In genomic region chr18:62024983-62025382, GRCh38 we compare ENCODE assay signal across 27 cellular contexts.
A peak's percentile ranks its signal among the peaks of the same experiment; 100 is the strongest.
DNase-seq lines count a peak whose midpoint lies in the region; ATAC-seq, FAIRE-seq and TF ChIP-seq lines count a peak whose summit lies in the region.
"Had no signal": no experiment of that assay in that cellular context is flagged by ENCODE, and none has a peak within 500 bp of the region (broad histone marks: within the 10 kb centered on the region; RNA-seq: fewer than 3 reads in every experiment).

No MANE protein-coding gene starts in this region.

- FAIRE-seq in bronchial epithelial cell (lab: Jason Lieb, UNC) = no peak
- FAIRE-seq: A549, GM12878, GM12892, GM18507, GM19239 had no signal

- TF ChIP-seq CTCF in mammary epithelial cell (conservative IDR thresholded peaks at IDR 0.05 in 1 of 2, IDR thresholded peaks at IDR 0.05 in 1 of 2; ENCODE audit: extremely low read depth in 1 of 2, insufficient read depth in 1 of 2, low read depth in 1 of 2, low read length in 2 of 2) = no peak
- no peak for TF ChIP-seq CTCF in breast epithelium (IDR thresholded peaks at IDR 0.05)
- TF ChIP-seq CTCF in bronchial epithelial cell (IDR thresholded peaks at IDR 0.05; ENCODE audit: insufficient read depth, low read length, severe bottlenecking) = no peak
- TF ChIP-seq CTCF in epithelial cell of esophagus (IDR thresholded peaks at IDR 0.05; ENCODE audit: insufficient read depth, low read depth, low read length, missing control alignments) = no peak

- DNase-seq in mammary epithelial cell = peak; percentile 12
- no peak for DNase-seq in breast epithelium (ENCODE audit: low spot score in 2 of 2)
- DNase-seq in bronchial epithelial cell (ENCODE audit: low read depth) = peak; percentile 81
- peak; percentile 55 for DNase-seq in epithelial cell of esophagus (ENCODE audit: low read depth)
- no peak for DNase-seq in NCI-H2227 (lab: John Stamatoyannopoulos, UW; ENCODE audit: unreplicated experiment)
- DNase-seq: AML-193; Caco-2; Calu3; CD4-positive, alpha-beta T cell; CD8-positive, alpha-beta T cell; DMS 273 treated with DMSO at 0.1 percent for 48 hours; DMS153; DMS53; DMS79; DND-41; EL; GDM1 had no signal

- no peaks in the 10 kb centered on the region for H4K20me1 ChIP-seq in mammary epithelial cell (ENCODE audit: insufficient read depth, low read length)
- H4K20me1 ChIP-seq: BLaER1 treated with 17β-estradiol and CSF1 and Interleukin-3, amounts not matched to agents 10 nM and 100 nM had no signal

- intact Hi-C loops in mammary epithelial cell (cut with micrococcal nuclease) (no loop called here), breast epithelium (cut with DNase I; ENCODE audit: low total_unique reads) (no loop called here)

- H3K27me3 ChIP-seq in mammary epithelial cell (ENCODE audit: insufficient read depth, low read length) = no peaks in the 10 kb centered on the region
- no peaks in the 10 kb centered on the region for H3K27me3 ChIP-seq in breast epithelium
- no peaks in the 10 kb centered on the region for H3K27me3 ChIP-seq in bronchial epithelial cell (ENCODE audit: control insufficient read depth, insufficient read depth, low read length)

- ATAC-seq in HG03439 (IDR thresholded peaks at IDR 0.05; ENCODE audit: unreplicated experiment) (no peak), GM21825 (IDR thresholded peaks at IDR 0.05; ENCODE audit: unreplicated experiment) (no peak)
- ATAC-seq: A549; CD8-positive, alpha-beta T cell; GM12878 had no signal

- CTCF ChIA-PET in mammary epithelial cell (lab: Charles Lee; ENCODE audit: low non-redundant PET) = no interaction called here

- no peak overlapping the region for H2AFZ ChIP-seq in mammary epithelial cell (ENCODE audit: low read depth, low read length)

- dilution Hi-C loops in mammary epithelial cell (cut with HindIII; ENCODE audit: low sequenced_read_pairs) = no loop called here

- no peak for TF ChIP-seq POLR2A in breast epithelium (IDR thresholded peaks at IDR 0.05)

- H3K36me3 ChIP-seq in mammary epithelial cell (ENCODE audit: insufficient read depth, low read length) = no peaks in the 10 kb centered on the region
- no peaks in the 10 kb centered on the region for H3K36me3 ChIP-seq in breast epithelium
- no peaks in the 10 kb centered on the region for H3K36me3 ChIP-seq in bronchial epithelial cell (ENCODE audit: control insufficient read depth, insufficient read depth, low read length)
- H3K36me3 ChIP-seq: BLaER1 treated with 17β-estradiol and CSF1 and Interleukin-3, amounts not matched to agents 10 nM and 100 nM had no signal

- no TSS peak for BruUV-seq in mammary epithelial cell (replicated peaks; lab: Mats Ljungman, UMichigan)

- H3K4me1 ChIP-seq in mammary epithelial cell (ENCODE audit: insufficient read depth, low read length) (peaks cover 3% of the 10 kb centered on the region), breast epithelium (no peaks in the 10 kb centered on the region)
- H3K4me1 ChIP-seq: A549; BLaER1 treated with 17β-estradiol and CSF1 and Interleukin-3, amounts not matched to agents 10 nM and 100 nM; Caco-2 had no signal

- H3K4me2 ChIP-seq in mammary epithelial cell (ENCODE audit: insufficient read depth, low read depth, low read length) = peak overlapping the region; percentile 6
- H3K4me2 ChIP-seq: A549; BLaER1 treated with 17β-estradiol and CSF1 and Interleukin-3, amounts not matched to agents 10 nM and 100 nM had no signal

- H3K9me3 ChIP-seq in mammary epithelial cell (replicated peaks; ENCODE audit: insufficient read depth, low read length) (no peaks in the 10 kb centered on the region), breast epithelium (no peaks in the 10 kb centered on the region)
- H3K9me3 ChIP-seq: A549; BLaER1 treated with 17β-estradiol and CSF1 and Interleukin-3, amounts not matched to agents 10 nM and 100 nM; Caco-2 had no signal

- H3K27ac ChIP-seq in mammary epithelial cell (ENCODE audit: insufficient read depth, low read depth, low read length) = no peak overlapping the region
- no peak overlapping the region for H3K27ac ChIP-seq in breast epithelium
- H3K27ac ChIP-seq: 22Rv1; A549; BLaER1 treated with 17β-estradiol and CSF1 and Interleukin-3, amounts not matched to agents 10 nM and 100 nM; C4-2B had no signal

- H3K9ac ChIP-seq in mammary epithelial cell (ENCODE audit: insufficient read depth, low read length) = no peak overlapping the region
- H3K9ac ChIP-seq: BLaER1 treated with 17β-estradiol and CSF1 and Interleukin-3, amounts not matched to agents 10 nM and 100 nM had no signal

- H3K79me2 ChIP-seq in mammary epithelial cell (ENCODE audit: insufficient read depth, low read length) = no peaks in the 10 kb centered on the region

- H3K4me3 ChIP-seq in mammary epithelial cell (replicated peaks in 1 of 3; ENCODE audit: insufficient read depth in 1 of 3, low read depth in 2 of 3, low read length in 3 of 3) = no peak overlapping the region
- no peak overlapping the region for H3K4me3 ChIP-seq in breast epithelium
- H3K4me3 ChIP-seq in bronchial epithelial cell (ENCODE audit: low read depth, low read length) = no peak overlapping the region
- H3K4me3 ChIP-seq in epithelial cell of esophagus (ENCODE audit: low read length) = no peak overlapping the region
- H3K4me3 ChIP-seq: A549; BLaER1 treated with 17β-estradiol and CSF1 and Interleukin-3, amounts not matched to agents 10 nM and 100 nM; GM12878 had no signal

- in situ Hi-C loops in mammary epithelial cell (cut with MboI; ENCODE audit: low sequenced_read_pairs in 2 of 2) = no loop called here

Comparison
In these comparisons a context has a peak if more than half of its experiments do, and no peak if none do; other contexts are left out.
1. DNase-seq: peak in mammary epithelial cell (single experiment), bronchial epithelial cell (single experiment) and epithelial cell of esophagus (single experiment); none in breast epithelium (0 of 2) and NCI-H2227 (single experiment).